ENCODE assay signal across 10 cellular contexts in the genomic region with DNA sequence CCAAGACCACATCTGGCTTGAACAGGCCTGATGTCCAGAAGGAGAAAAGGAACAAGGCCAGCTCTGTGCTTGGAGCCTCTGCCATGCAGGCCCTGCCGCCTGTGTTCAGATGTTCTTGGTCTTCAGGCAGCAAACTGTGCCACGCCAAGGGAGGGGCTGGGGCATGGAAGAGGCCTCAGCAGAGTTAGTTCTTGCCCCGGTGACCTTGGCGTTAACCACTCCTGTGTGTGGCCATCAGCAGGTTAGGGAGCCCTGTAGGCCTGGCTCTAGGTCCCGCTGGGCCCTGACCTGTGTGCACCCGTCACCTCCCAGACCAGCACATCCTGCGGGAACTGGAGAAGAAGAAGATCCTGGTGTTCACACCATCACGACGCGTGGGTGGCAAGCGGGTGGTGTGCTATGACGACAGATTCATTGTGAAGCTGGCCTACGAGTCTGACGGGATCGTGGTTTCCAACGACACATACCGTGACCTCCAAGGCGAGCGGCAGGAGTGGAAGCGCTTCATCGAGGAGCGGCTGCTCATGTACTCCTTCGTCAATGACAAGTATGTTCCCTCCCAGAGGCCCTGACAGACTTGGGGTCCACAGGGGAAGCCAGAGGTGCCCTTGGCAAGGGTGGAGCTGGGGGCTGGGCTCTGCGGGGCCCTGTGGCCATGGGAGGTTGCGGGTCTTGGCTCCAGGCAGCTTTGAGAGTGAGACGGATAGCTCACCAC. TPM values are rescaled to one million over a fixed set of nuclear protein-coding genes. Genes with fewer than 3 reads are reported as not detected.
DNase-seq lines count a peak whose midpoint lies in the region; ATAC-seq and TF ChIP-seq lines count a peak whose summit lies in the region.
"Had no signal": no experiment of that assay in that cellular context is flagged by ENCODE, and none has a peak within 500 bp of the region (broad histone marks: within the 10 kb centered on the region; RNA-seq: fewer than 3 reads in every experiment).

No MANE protein-coding gene starts in this region.

- CTCF ChIA-PET in CD4-positive, alpha-beta memory T cell (lab: Charles Lee; ENCODE audit: partially characterized antibody): interaction anchor here (11.5 kb wide), 1 partner anchor 25 kb away, joined by 417 read pairs; no protein-coding TSS in a partner anchor

- peak overlapping the region; percentile 96 for H3K27ac ChIP-seq in CD4-positive, alpha-beta memory T cell (ENCODE audit: low read depth, low read length)
- H3K27ac ChIP-seq in body of pancreas (peak overlapping the region in 3 of 4 donors; percentile 95 to 97 (median 96)), psoas muscle (no peak overlapping the region)
- H3K27ac ChIP-seq: cardiac muscle cell had no signal

- POLR2A ChIA-PET in CD4-positive, alpha-beta memory T cell (lab: Charles Lee; ENCODE audit: partially characterized antibody): interaction anchor here (1.0 to 11.1 kb wide), 6 partner anchors 7 to 211 kb away, joined by 3 to 229 read pairs (median 4); partner anchors contain the start of genes CDCA8, MEAF6 and ZC3H12A

- peaks cover 44% of the 10 kb centered on the region for H3K4me1 ChIP-seq in CD4-positive, alpha-beta memory T cell (ENCODE audit: insufficient read depth, low read length)
- H3K4me1 ChIP-seq in body of pancreas (peaks cover 93% of the 10 kb centered on the region), psoas muscle (peaks cover 61% of the 10 kb centered on the region)

- 82 to 91% methylated on average over 20 to 26 of the region's 26 CpGs for WGBS in body of pancreas, 2 donors
- 90 to 91% (median 90%) methylated on average over 26 of the region's 26 CpGs for WGBS in psoas muscle, 3 donors

- H3K4me3 ChIP-seq in CD4-positive, alpha-beta memory T cell (ENCODE audit: low read length in 2 of 2): no peak overlapping the region
- H3K4me3 ChIP-seq in body of pancreas (no peak overlapping the region), psoas muscle (peak overlapping the region; percentile 72)
- H3K4me3 ChIP-seq: cardiac muscle cell had no signal

- H3K4me1 Mint-ChIP-seq in CD4-positive, alpha-beta memory T cell: peaks cover 15 to 58% (median 32%) of the 10 kb centered on the region in 4 donors
- peaks cover 30% of the 10 kb centered on the region for H3K4me1 Mint-ChIP-seq in T-helper 17 cell
- peaks cover 10% of the 10 kb centered on the region for H3K4me1 Mint-ChIP-seq in glutamatergic neuron (ENCODE audit: low read depth, unreplicated experiment)

- H3K27me3 ChIP-seq in CD4-positive, alpha-beta memory T cell (ENCODE audit: insufficient read depth, low read length): no peaks in the 10 kb centered on the region
- no peaks in the 10 kb centered on the region for H3K27me3 ChIP-seq in body of pancreas
- no peaks in the 10 kb centered on the region for H3K27me3 ChIP-seq in psoas muscle (ENCODE audit: insufficient read depth in 3 of 3, low read length in 2 of 3)
- H3K27me3 ChIP-seq: cardiac muscle cell had no signal

- peaks cover 69% of the 10 kb centered on the region for H3K36me3 ChIP-seq in CD4-positive, alpha-beta memory T cell (ENCODE audit: insufficient read depth, low read length)
- H3K36me3 ChIP-seq in body of pancreas (replicated peaks in 1 of 2; ENCODE audit: insufficient read depth in 1 of 2, low read depth in 2 of 2): peaks cover 21 to 26% of the 10 kb centered on the region in 2 donors
- H3K36me3 ChIP-seq in psoas muscle (ENCODE audit: insufficient read depth in 1 of 2, low read depth in 1 of 2): peaks cover 9 to 81% of the 10 kb centered on the region in 2 donors

- TF ChIP-seq CTCF in body of pancreas (IDR thresholded peaks at IDR 0.05) (no peak), psoas muscle (IDR thresholded peaks at IDR 0.05) (no peak), glutamatergic neuron (IDR thresholded peaks at IDR 0.05; ENCODE audit: partially characterized antibody, unreplicated experiment) (no peak)

- TF ChIP-seq POLR2A in body of pancreas (IDR thresholded peaks at IDR 0.05): no peak

- peaks cover 0 to 2% (median 0%) of the 10 kb centered on the region in 8 donors for H3K9me3 Mint-ChIP-seq in CD4-positive, alpha-beta memory T cell
- H3K9me3 Mint-ChIP-seq in glutamatergic neuron (ENCODE audit: unreplicated experiment): no peaks in the 10 kb centered on the region

- H3K9me3 ChIP-seq in CD4-positive, alpha-beta memory T cell (ENCODE audit: control insufficient read depth in 1 of 2, low read length in 2 of 2): no peaks in the 10 kb centered on the region
- H3K9me3 ChIP-seq in T-helper 17 cell (ENCODE audit: control insufficient read depth, low read length, poor library complexity, severe bottlenecking) (no peaks in the 10 kb centered on the region), body of pancreas (no peaks in the 10 kb centered on the region), psoas muscle (no peaks in the 10 kb centered on the region)

- peak overlapping the region in 4 of 8 donors; percentile 34 to 64 (median 52) for H3K4me3 Mint-ChIP-seq in CD4-positive, alpha-beta memory T cell
- H3K4me3 Mint-ChIP-seq in T-helper 17 cell (peak overlapping the region; percentile 97), glutamatergic neuron (ENCODE audit: unreplicated experiment) (no peak overlapping the region)

- H3K36me3 Mint-ChIP-seq in CD4-positive, alpha-beta memory T cell: peaks cover 34 to 78% of the 10 kb centered on the region in 2 donors
- peaks cover 8% of the 10 kb centered on the region for H3K36me3 Mint-ChIP-seq in T-helper 17 cell (ENCODE audit: low read depth)
- H3K36me3 Mint-ChIP-seq in glutamatergic neuron (ENCODE audit: unreplicated experiment): no peaks in the 10 kb centered on the region

- H3K27ac Mint-ChIP-seq in CD4-positive, alpha-beta memory T cell: peak overlapping the region; percentile 84 to 100 (median 91)
- H3K27ac Mint-ChIP-seq in T-helper 17 cell (peak overlapping the region; percentile 99), glutamatergic neuron (ENCODE audit: unreplicated experiment) (no peak overlapping the region)

- intact Hi-C loops in CD4-positive, alpha-beta memory T cell (cut with micrococcal nuclease): no loop called here
- intact Hi-C loops in body of pancreas (cut with DNase I) (no loop called here), psoas muscle (cut with DNase I) (no loop called here)

- DNase-seq in CD4-positive, alpha-beta memory T cell: peak in 3 of 5 donors; percentile 3 to 46 (median 12)
- no peak for DNase-seq in T-helper 17 cell
- DNase-seq in body of pancreas: no peak
- DNase-seq in psoas muscle: peak in 1 of 2 donors; percentile 17
- DNase-seq in NCI-H2107 (lab: John Stamatoyannopoulos, UW): no peak
- no peak for DNase-seq in glutamatergic neuron
- no peak for DNase-seq in left lobe of liver (ENCODE audit: low spot score)
- DNase-seq: NCI-H524 treated with DMSO at 0.1 percent for 48 hours had no signal

- H3K27me3 Mint-ChIP-seq in CD4-positive, alpha-beta memory T cell: no peaks in the 10 kb centered on the region
- H3K27me3 Mint-ChIP-seq in T-helper 17 cell: no peaks in the 10 kb centered on the region
- no peaks in the 10 kb centered on the region for H3K27me3 Mint-ChIP-seq in glutamatergic neuron (ENCODE audit: unreplicated experiment)

- no peak for ATAC-seq in T-helper 17 cell
- no peak for ATAC-seq in body of pancreas
- no peak for ATAC-seq in psoas muscle
- ATAC-seq in GM18502 (IDR thresholded peaks at IDR 0.05; ENCODE audit: poor library complexity, unreplicated experiment): no peak
- no peak for ATAC-seq in left lobe of liver

RNA-seq across cellular contexts. Expression of gene ZC3H12A, which starts 7.1 kb away (rescaled TPM):
- total RNA-seq in CD4-positive, alpha-beta memory T cell: 10 to 100 TPM; 54.6 to 60.7 TPM
- 10 to 100 TPM; 10.6 to 19.9 TPM for polyA plus RNA-seq in CD4-positive, alpha-beta memory T cell
- total RNA-seq in T-helper 17 cell (100 to 1,000 TPM; 166 to 170 TPM), body of pancreas (10 to 100 TPM; 12.2 to 31.6 TPM), psoas muscle (10 to 100 TPM in 3 of 4 donors, 1 to 10 TPM in 1; 1.9 to 30.2 (median 15.6) TPM), glutamatergic neuron (ENCODE audit: unreplicated experiment) (1.3 TPM), left lobe of liver (3.0 TPM)
- polyA plus RNA-seq in psoas muscle: 10 to 100 TPM in 1 of 3 donors, 1 to 10 TPM in 2; 3.2 to 23.3 (median 3.7) TPM

RNA-seq across cellular contexts. Expression of gene MEAF6, which starts 33.1 kb away (rescaled TPM):
- total RNA-seq in CD4-positive, alpha-beta memory T cell: 10 to 100 TPM; 97.9 to 98.2 TPM
- 100 to 1,000 TPM; 132 to 221 TPM for polyA plus RNA-seq in CD4-positive, alpha-beta memory T cell
- total RNA-seq in T-helper 17 cell (10 to 100 TPM; 54.7 to 58.0 TPM), body of pancreas (10 to 100 TPM; 36.3 to 43.5 TPM), psoas muscle (10 to 100 TPM; 27.2 to 35.5 (median 33.0) TPM), glutamatergic neuron (ENCODE audit: unreplicated experiment) (61.5 TPM), left lobe of liver (16.0 TPM)
- polyA plus RNA-seq in psoas muscle: 100 to 1,000 TPM in 1 of 3 donors, 10 to 100 TPM in 2; 33.8 to 109 (median 43.1) TPM

Comparison
In these comparisons a context has a peak if more than half of its experiments do, and no peak if none do; other contexts are left out.
1. DNase-seq: peak in CD4-positive, alpha-beta memory T cell (3 of 5); none in T-helper 17 cell (0 of 3), body of pancreas (0 of 4), NCI-H2107 (single experiment), glutamatergic neuron (single experiment) and left lobe of liver (single experiment).